8 cellular contexts compared by ENCODE assay signal in genomic region chrX:23668335-23668734, GRCh38. TPM values are rescaled to one million over a fixed set of nuclear protein-coding genes. Genes with fewer than 3 reads are reported as not detected.
DNase-seq lines count a peak whose midpoint lies in the region; ATAC-seq and TF ChIP-seq lines count a peak whose summit lies in the region.

No MANE protein-coding gene starts in this region.

- POLR2A ChIA-PET in activated CD8-positive, alpha-beta T cell treated with anti-CD3 and anti-CD28 coated beads for 36 hours (lab: Charles Lee), result no interaction called here

- H3K27me3 Mint-ChIP-seq in activated CD8-positive, alpha-beta T cell treated with anti-CD3 and anti-CD28 coated beads for 36 hours, result no peaks in the 10 kb centered on the region

- no peak for DNase-seq in activated CD8-positive, alpha-beta T cell treated with anti-CD3 and anti-CD28 coated beads for 36 hours
- no peak for DNase-seq in left lobe of liver (ENCODE audit: low spot score)
- no peak for DNase-seq in aorta
- no peak for DNase-seq in NCI-H1930 (lab: John Stamatoyannopoulos, UW)
- no peak for DNase-seq in cerebellum (ENCODE audit: low spot score)
- DNase-seq in stimulated activated CD4-positive, alpha-beta T cell treated with anti-CD3 and anti-CD28 coated beads, Interleukin-1b, Interleukin-23, amount 100 ng/mL, for 48 hours, result no peak

- no peak for TF ChIP-seq CTCF in GM12875 (IDR thresholded peaks at IDR 0.05; ENCODE audit: borderline replicate concordance, insufficient read depth, low read depth, low read length)
- TF ChIP-seq CTCF in activated CD8-positive, alpha-beta T cell treated with anti-CD3 and anti-CD28 coated beads for 36 hours (IDR thresholded peaks at IDR 0.05), result no peak

- peak overlapping the region; percentile 96 for H3K27ac Mint-ChIP-seq in activated CD8-positive, alpha-beta T cell treated with anti-CD3 and anti-CD28 coated beads for 36 hours

- WGBS in aorta, 2 donors, result 0 to 28% methylated on average over 3 of the region's 3 CpGs

- ATAC-seq in HG02798 (IDR thresholded peaks at IDR 0.05; ENCODE audit: poor library complexity, unreplicated experiment) (peak; percentile 30), left lobe of liver (peak; percentile 18), aorta (ENCODE audit: low FRiP score) (no peak)
- ATAC-seq in activated CD8-positive, alpha-beta T cell treated with anti-CD3 and anti-CD28 coated beads for 36 hours, result no peak

- H3K4me3 Mint-ChIP-seq in activated CD8-positive, alpha-beta T cell treated with anti-CD3 and anti-CD28 coated beads for 36 hours, result peak overlapping the region; percentile 85

- H3K4me1 Mint-ChIP-seq in activated CD8-positive, alpha-beta T cell treated with anti-CD3 and anti-CD28 coated beads for 36 hours (ENCODE audit: low read depth), result peaks cover 19% of the 10 kb centered on the region

- H3K9me3 ChIP-seq in aorta (ENCODE audit: control insufficient read depth, low read length), result no peaks in the 10 kb centered on the region

- peaks cover 12% of the 10 kb centered on the region for H3K36me3 Mint-ChIP-seq in activated CD8-positive, alpha-beta T cell treated with anti-CD3 and anti-CD28 coated beads for 36 hours (ENCODE audit: low read depth)

- H3K27ac ChIP-seq in aorta (ENCODE audit: low read depth in 1 of 2, low read length in 2 of 2), result no peak overlapping the region

- H3K4me3 ChIP-seq in GM12875 (ENCODE audit: low read depth, low read length) (peak overlapping the region; percentile 77), aorta (ENCODE audit: low read length in 2 of 2) (peak overlapping the region; percentile 6 to 77)

- no peaks in the 10 kb centered on the region for H3K9me3 Mint-ChIP-seq in activated CD8-positive, alpha-beta T cell treated with anti-CD3 and anti-CD28 coated beads for 36 hours

- CTCF ChIA-PET in activated CD8-positive, alpha-beta T cell treated with anti-CD3 and anti-CD28 coated beads for 36 hours (lab: Charles Lee), result interaction anchor here (1.6 kb wide), 1 partner anchor 233 kb away, joined by 7 read pairs; no protein-coding TSS in a partner anchor

- no peaks in the 10 kb centered on the region for H3K4me1 ChIP-seq in aorta (ENCODE audit: control insufficient read depth in 1 of 2, insufficient read depth in 2 of 2, low read length in 2 of 2)

- H3K27me3 ChIP-seq in aorta (ENCODE audit: control insufficient read depth in 1 of 2, insufficient read depth in 2 of 2, low read length in 1 of 2), result no peaks in the 10 kb centered on the region

- intact Hi-C loops in activated CD8-positive, alpha-beta T cell treated with anti-CD3 and anti-CD28 coated beads for 36 hours (cut with micrococcal nuclease), result no loop called here
- intact Hi-C loops in aorta (cut with DNase I), result no loop called here

- H3K36me3 ChIP-seq in aorta (ENCODE audit: control insufficient read depth in 1 of 2, insufficient read depth in 2 of 2, low read length in 1 of 2), result no peaks in the 10 kb centered on the region

RNA-seq across cellular contexts. Expression of gene PRDX4, which starts 1.0 kb away (rescaled TPM):
- 10 to 100 TPM; 39.6 to 42.0 TPM for total RNA-seq in activated CD8-positive, alpha-beta T cell treated with anti-CD3 and anti-CD28 coated beads for 36 hours
- total RNA-seq in left lobe of liver (166 TPM), aorta (10 to 100 TPM; 66.5 to 74.0 TPM), cerebellum (38.9 TPM)
- 100 to 1,000 TPM in 1 of 2 donors, 10 to 100 TPM in 1; 98.0 to 105 TPM for polyA plus RNA-seq in aorta

Comparison
In these comparisons a context has a peak if more than half of its experiments do, and no peak if none do; other contexts are left out.
1. ATAC-seq: peak in HG02798 (single experiment) and left lobe of liver (single experiment); none in activated CD8-positive, alpha-beta T cell treated with anti-CD3 and anti-CD28 coated beads for 36 hours (single experiment) and aorta (single experiment).